In the genomic region with DNA sequence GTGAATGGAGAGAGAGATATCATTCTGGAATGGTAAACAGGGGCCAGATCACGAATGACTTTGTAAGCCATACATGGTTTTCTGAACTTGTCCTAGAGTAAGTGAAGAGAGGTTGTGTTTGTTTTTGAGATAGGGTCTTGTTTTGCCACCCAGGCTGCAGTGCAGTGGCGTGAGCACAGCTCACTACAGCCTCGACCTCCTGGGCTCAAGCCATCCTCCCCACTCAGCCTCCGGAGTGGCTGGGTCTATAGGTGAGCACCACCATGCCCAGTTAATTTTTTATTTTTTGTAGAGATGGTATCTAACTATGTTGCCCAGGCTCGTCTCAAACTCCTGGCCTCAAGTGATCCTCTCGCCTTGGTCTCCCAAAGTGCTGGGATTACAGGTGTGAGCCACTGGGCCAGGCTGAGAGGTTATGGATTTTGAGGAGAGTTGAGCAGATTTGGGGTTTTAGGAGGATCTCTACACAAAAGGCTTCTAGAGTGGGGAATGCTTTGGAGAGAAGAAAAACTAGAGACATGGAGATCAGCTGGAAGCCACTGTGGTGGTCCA, we compare ENCODE assay signal across 15 cellular contexts. TPM values are rescaled to one million over a fixed set of nuclear protein-coding genes. Genes with fewer than 3 reads are reported as not detected.
A peak's percentile ranks its signal among the peaks of the same experiment; 100 is the strongest.
DNase-seq lines count a peak whose midpoint lies in the region; ATAC-seq and TF ChIP-seq lines count a peak whose summit lies in the region.
"Had no signal": no experiment of that assay in that cellular context is flagged by ENCODE, and none has a peak within 500 bp of the region (broad histone marks: within the 10 kb centered on the region; RNA-seq: fewer than 3 reads in every experiment).

No MANE protein-coding gene starts in this region.

- no peak for ATAC-seq in lower lobe of right lung
- ATAC-seq in activated CD8-positive, alpha-beta T cell treated with anti-CD3 and anti-CD28 coated beads for 36 hours = no peak

- H4K5ac ChIP-seq in H9 (ENCODE audit: insufficient read length, low read depth, low read length) = no peak overlapping the region

- H3K27ac ChIP-seq in H9 (ENCODE audit: insufficient read length, low read depth, low read length) (no peak overlapping the region), brain microvascular endothelial cell (peak overlapping the region; percentile 96), lower lobe of right lung (peak overlapping the region; percentile 67), transverse colon (peak overlapping the region; percentile 66 to 73 (median 72)), coronary artery (no peak overlapping the region)
- H3K27ac ChIP-seq: HL-60 had no signal

- TF ChIP-seq EP300 in transverse colon (IDR thresholded peaks at IDR 0.05; ENCODE audit: low read depth) = no peak

- H2BK15ac ChIP-seq in H9 (ENCODE audit: low read depth, low read length) = no peak overlapping the region

- CTCF ChIA-PET in activated CD8-positive, alpha-beta T cell treated with anti-CD3 and anti-CD28 coated beads for 36 hours (lab: Charles Lee) = no interaction called here

- peaks cover 23 to 46% of the 10 kb centered on the region in 2 experiments for H3K4me1 Mint-ChIP-seq in H9
- H3K4me1 Mint-ChIP-seq in activated CD8-positive, alpha-beta T cell treated with anti-CD3 and anti-CD28 coated beads for 36 hours (ENCODE audit: low read depth) = no peaks in the 10 kb centered on the region

- peak overlapping the region in 1 of 2 experiments; percentile 57; a peak in 2 of 5 replicates for H3K4me3 Mint-ChIP-seq in H9
- no peak overlapping the region for H3K4me3 Mint-ChIP-seq in activated CD8-positive, alpha-beta T cell treated with anti-CD3 and anti-CD28 coated beads for 36 hours
- H3K4me3 Mint-ChIP-seq: stimulated activated naive CD8-positive, alpha-beta T cell treated with anti-CD3 and anti-CD28 coated beads, Interleukin-15, Interleukin-2, amounts not matched to agents 100 ng/mL and 50 ng/mL, for 24 hours had no signal

- no peaks in the 10 kb centered on the region for H4K20me1 ChIP-seq in H9 (ENCODE audit: control insufficient read depth, insufficient read depth, insufficient read length)

- no peaks in the 10 kb centered on the region for H3K79me2 ChIP-seq in H9 (ENCODE audit: insufficient read depth, low read length)

- H3K56ac ChIP-seq in H9 (ENCODE audit: insufficient read length, low read depth, low read length) = no peak overlapping the region

- H3K4me1 ChIP-seq in H9 (ENCODE audit: insufficient read depth, low read length) (peaks cover 16% of the 10 kb centered on the region; the same call in 1 of the 2 replicates), lower lobe of right lung (no peaks in the 10 kb centered on the region), transverse colon (peaks cover 6 to 41% (median 19%) of the 10 kb centered on the region in 4 donors)

- no peak overlapping the region for H3K9ac ChIP-seq in H9 (ENCODE audit: extremely low read depth, insufficient read length, low read length)

- no peak for DNase-seq in H9
- DNase-seq in brain microvascular endothelial cell = no peak
- DNase-seq in lower lobe of right lung = no peak
- DNase-seq in transverse colon = no peak
- DNase-seq in coronary artery (ENCODE audit: low spot score) = no peak
- no peak for DNase-seq in activated CD8-positive, alpha-beta T cell treated with anti-CD3 and anti-CD28 coated beads for 36 hours
- DNase-seq in AML-193 (lab: John Stamatoyannopoulos, UW) = no peak
- DNase-seq: activated CD4-positive, alpha-beta T cell treated with anti-CD3 and anti-CD28 coated beads for 48 hours; activated gamma-delta T cell treated with Interleukin-2 at 50 U/mL for 16 hours; anterior cingulate cortex; GDM1; NCI-H1105 treated with DMSO at 0.1 percent for 48 hours; OCI-M1 had no signal

- H3K9me3 Mint-ChIP-seq in H9 = no peaks in the 10 kb centered on the region; a peak in 1 of 5 replicates
- H3K9me3 Mint-ChIP-seq in activated CD8-positive, alpha-beta T cell treated with anti-CD3 and anti-CD28 coated beads for 36 hours = no peaks in the 10 kb centered on the region
- H3K9me3 Mint-ChIP-seq: stimulated activated naive CD8-positive, alpha-beta T cell treated with anti-CD3 and anti-CD28 coated beads, Interleukin-15, Interleukin-2, amounts not matched to agents 100 ng/mL and 50 ng/mL, for 24 hours had no signal

- no peak for TF ChIP-seq CTCF in H9 (conservative IDR thresholded peaks at IDR 0.05)
- no peak for TF ChIP-seq CTCF in brain microvascular endothelial cell (IDR thresholded peaks at IDR 0.05; ENCODE audit: low read depth, low read length, missing control alignments)
- no peak for TF ChIP-seq CTCF in lower lobe of right lung (IDR thresholded peaks at IDR 0.05)
- no peak for TF ChIP-seq CTCF in transverse colon (IDR thresholded peaks at IDR 0.05)
- TF ChIP-seq CTCF in coronary artery (IDR thresholded peaks at IDR 0.05) = no peak
- no peak for TF ChIP-seq CTCF in activated CD8-positive, alpha-beta T cell treated with anti-CD3 and anti-CD28 coated beads for 36 hours (IDR thresholded peaks at IDR 0.05)

- no peak overlapping the region for H3K4ac ChIP-seq in H9 (ENCODE audit: low read depth, low read length)

- H3K23me2 ChIP-seq in H9 (ENCODE audit: insufficient read length, low read depth, low read length, poor library complexity, severe bottlenecking) = no peaks in the 10 kb centered on the region

- no peaks in the 10 kb centered on the region; the same call in 1 of the 2 replicates for H3K27me3 Mint-ChIP-seq in H9 (ENCODE audit: low read depth)
- no peaks in the 10 kb centered on the region for H3K27me3 Mint-ChIP-seq in activated CD8-positive, alpha-beta T cell treated with anti-CD3 and anti-CD28 coated beads for 36 hours
- H3K27me3 Mint-ChIP-seq: stimulated activated naive CD8-positive, alpha-beta T cell treated with anti-CD3 and anti-CD28 coated beads, Interleukin-15, Interleukin-2, amounts not matched to agents 100 ng/mL and 50 ng/mL, for 24 hours had no signal

- no peak overlapping the region for H3K14ac ChIP-seq in H9 (ENCODE audit: insufficient read depth, low read length)

- H3K36me3 ChIP-seq in brain microvascular endothelial cell (replicated peaks) = no peaks in the 10 kb centered on the region
- no peaks in the 10 kb centered on the region for H3K36me3 ChIP-seq in lower lobe of right lung
- no peaks in the 10 kb centered on the region for H3K36me3 ChIP-seq in transverse colon

- H4K8ac ChIP-seq in H9 (replicated peaks; ENCODE audit: insufficient read length, low read depth, low read length) = no peak overlapping the region

- H2AFZ ChIP-seq in H9 (ENCODE audit: low read length) = no peak overlapping the region

- H3K23ac ChIP-seq in H9 (ENCODE audit: insufficient read length, low read depth, low read length) = no peak overlapping the region

- no peak for TF ChIP-seq POLR2A in transverse colon (IDR thresholded peaks at IDR 0.05)

- no peak overlapping the region for H3K18ac ChIP-seq in H9 (ENCODE audit: insufficient read length, low read depth, low read length)

- POLR2A ChIA-PET in activated CD8-positive, alpha-beta T cell treated with anti-CD3 and anti-CD28 coated beads for 36 hours (lab: Charles Lee) = interaction anchor here (1.4 kb wide), 1 partner anchor 19 kb away, joined by 4 read pairs; no protein-coding TSS in a partner anchor

- H3K9me3 ChIP-seq in H9 (ENCODE audit: control insufficient read depth, low read depth, low read length) = no peaks in the 10 kb centered on the region
- H3K9me3 ChIP-seq in lower lobe of right lung = no peaks in the 10 kb centered on the region
- H3K9me3 ChIP-seq in transverse colon = no peaks in the 10 kb centered on the region

- H3K27ac Mint-ChIP-seq in H9 = peak overlapping the region; percentile 7 to 50 (median 50); a peak in 4 of 7 replicates
- H3K27ac Mint-ChIP-seq in activated CD8-positive, alpha-beta T cell treated with anti-CD3 and anti-CD28 coated beads for 36 hours = no peak overlapping the region
- H3K27ac Mint-ChIP-seq: stimulated activated naive CD8-positive, alpha-beta T cell treated with anti-CD3 and anti-CD28 coated beads, Interleukin-15, Interleukin-2, amounts not matched to agents 100 ng/mL and 50 ng/mL, for 24 hours had no signal

- H2BK20ac ChIP-seq in H9 (ENCODE audit: low read depth, low read length, poor library complexity, severe bottlenecking) = no peak overlapping the region

- H3K4me2 ChIP-seq in H9 (ENCODE audit: insufficient read depth, insufficient read length, low read length) = no peak overlapping the region

- H4K91ac ChIP-seq in H9 (ENCODE audit: insufficient read length, low read depth, low read length) = no peak overlapping the region

- H3K36me3 Mint-ChIP-seq in H9 (ENCODE audit: insufficient read depth in 1 of 3, low read depth in 3 of 3) = peaks cover 0 to 4% (median 0%) of the 10 kb centered on the region in 3 experiments; a peak in 3 of 7 replicates
- peaks cover 3% of the 10 kb centered on the region for H3K36me3 Mint-ChIP-seq in activated CD8-positive, alpha-beta T cell treated with anti-CD3 and anti-CD28 coated beads for 36 hours (ENCODE audit: low read depth)

- no peak overlapping the region for H2BK5ac ChIP-seq in H9 (ENCODE audit: insufficient read length, low read length)

- H3T11ph ChIP-seq in H9 (ENCODE audit: low read length) = no peak overlapping the region

- WGBS in H9 (ENCODE audit: extremely low coverage, insufficient read length, low lambda C conversion rate) = no CpG with 5 or more reads among the region's 6 CpGs
- 86 to 89% methylated on average over 1 to 6 of the region's 6 CpGs for WGBS in transverse colon (ENCODE audit: low coverage in 1 of 2), 2 donors

- H3K4me3 ChIP-seq in brain microvascular endothelial cell (ENCODE audit: low read depth, low read length) = no peak overlapping the region
- H3K4me3 ChIP-seq in lower lobe of right lung = no peak overlapping the region
- no peak overlapping the region for H3K4me3 ChIP-seq in transverse colon
- H3K4me3 ChIP-seq in coronary artery = no peak overlapping the region

- in situ Hi-C loops in brain microvascular endothelial cell (cut with HindIII; ENCODE audit: low pct_ligation_motif_present, low sequenced_read_pairs) = no loop called here
- in situ Hi-C loops in transverse colon (cut with MboI; ENCODE audit: low pct_ligation_motif_present in 1 of 4, low pct_unique_long_range_greater_than_20kb in 1 of 4, low sequenced_read_pairs in 3 of 4) = no loop called here

- no peaks in the 10 kb centered on the region for H3K79me1 ChIP-seq in H9 (ENCODE audit: insufficient read depth, low read depth, low read length, poor library complexity, severe bottlenecking)

- H2BK12ac ChIP-seq in H9 (ENCODE audit: insufficient read length, low read depth, low read length) = no peak overlapping the region

- intact Hi-C loops in lower lobe of right lung (cut with DNase I) (no loop called here), transverse colon (cut with DNase I; ENCODE audit: low total_unique reads) (no loop called here)
- intact Hi-C loops in activated CD8-positive, alpha-beta T cell treated with anti-CD3 and anti-CD28 coated beads for 36 hours (cut with micrococcal nuclease) = no loop called here

- no peaks in the 10 kb centered on the region for H3K27me3 ChIP-seq in H9 (ENCODE audit: insufficient read depth, low read length)
- H3K27me3 ChIP-seq in brain microvascular endothelial cell (replicated peaks) = no peaks in the 10 kb centered on the region
- H3K27me3 ChIP-seq in lower lobe of right lung (ENCODE audit: low read depth) = no peaks in the 10 kb centered on the region
- H3K27me3 ChIP-seq in transverse colon = no peaks in the 10 kb centered on the region

- H2BK120ac ChIP-seq in H9 (ENCODE audit: low read depth, low read length, poor library complexity, severe bottlenecking) = no peak overlapping the region

- H2AK5ac ChIP-seq in H9 (ENCODE audit: insufficient read length, low read length) = no peak overlapping the region

RNA-seq across cellular contexts. Expression of a gene that starts 19.7 kb away (rescaled TPM):
- total RNA-seq in H9 (2021) (0.09 and 0.13 TPM in 2 replicates), lower lobe of right lung (482 TPM), transverse colon (100 to 1,000 TPM in 3 of 4 donors, 1 to 10 TPM in 1; 7.0 to 166 (median 116) TPM)
- total RNA-seq in activated CD8-positive, alpha-beta T cell treated with anti-CD3 and anti-CD28 coated beads for 36 hours = under 1 TPM in 1 of 2 experiments, not detected in 1; 0.11 TPM

RNA-seq across cellular contexts. Expression of a gene that starts 58.5 kb away (rescaled TPM):
- total RNA-seq in H9 (2021) (73.9 and 78.2 TPM in 2 replicates), lower lobe of right lung (45.1 TPM), transverse colon (10 to 100 TPM; 22.1 to 47.8 (median 31.8) TPM)
- 10 to 100 TPM; 86.0 to 96.9 TPM for total RNA-seq in activated CD8-positive, alpha-beta T cell treated with anti-CD3 and anti-CD28 coated beads for 36 hours

Comparison
In these comparisons a context has a peak if more than half of its experiments do, and no peak if none do; other contexts are left out.
1. H3K27ac ChIP-seq: peak in brain microvascular endothelial cell (single experiment), lower lobe of right lung (single experiment) and transverse colon (4 of 4); none in H9 (single experiment) and coronary artery (0 of 2).